Comparison of ENCODE assay signal across 12 cellular contexts in genomic region chrX:130125090-130125489, GRCh38. TPM values are rescaled to one million over a fixed set of nuclear protein-coding genes. Genes with fewer than 3 reads are reported as not detected.
DNase-seq lines count a peak whose midpoint lies in the region; ATAC-seq and TF ChIP-seq lines count a peak whose summit lies in the region.
"Had no signal": no experiment of that assay in that cellular context is flagged by ENCODE, and none has a peak within 500 bp of the region (broad histone marks: within the 10 kb centered on the region; RNA-seq: fewer than 3 reads in every experiment).

No MANE protein-coding gene starts in this region.

- WGBS in lung, 2 donors = 63 to 71% methylated on average over 10 of the region's 10 CpGs

- H3K4me1 ChIP-seq in lung (ENCODE audit: control insufficient read depth in 2 of 2, insufficient read depth in 2 of 2, low read length in 2 of 2) = peaks cover 0 to 1% of the 10 kb centered on the region in 2 donors

- peaks cover 0 to 3% of the 10 kb centered on the region in 2 donors for H3K36me3 ChIP-seq in lung (ENCODE audit: control insufficient read depth in 2 of 2, insufficient read depth in 2 of 2, low read length in 2 of 2)

- peak overlapping the region; percentile 4 to 83 for H3K27ac ChIP-seq in lung (ENCODE audit: low read depth in 1 of 2, low read length in 1 of 2)
- H3K27ac ChIP-seq: KMS-11, VCaP had no signal

- peaks cover 2% of the 10 kb centered on the region for H3K27me3 ChIP-seq in lung (ENCODE audit: control insufficient read depth, insufficient read depth)

- no peaks in the 10 kb centered on the region for H3K9me3 ChIP-seq in lung (ENCODE audit: control insufficient read depth in 2 of 2, insufficient read depth in 1 of 2, low read length in 1 of 2)

- no peak for TF ChIP-seq CTCF in lung (IDR thresholded peaks at IDR 0.05; ENCODE audit: control extremely low read depth, extremely low read depth)

- TF ChIP-seq POLR2A in erythroblast (IDR thresholded peaks at IDR 0.05; ENCODE audit: low read length) = no peak

- no peak overlapping the region for H3K4me3 ChIP-seq in lung

- ATAC-seq in lung (ENCODE audit: insufficient read depth, low FRiP score) (peak; percentile 21), HG02763 (IDR thresholded peaks at IDR 0.05; ENCODE audit: unreplicated experiment) (no peak)

- DNase-seq in NCI-H226 (peak; percentile 88), erythroblast (lab: John Stamatoyannopoulos, UW) (peak; percentile 27 to 40), lung (ENCODE audit: low spot score) (no peak), superior temporal gyrus (ENCODE audit: extremely low spot score) (peak; percentile 21), DMS 273 treated with DMSO at 0.1 percent for 48 hours (lab: John Stamatoyannopoulos, UW) (no peak), Kasumi-1 (lab: John Stamatoyannopoulos, UW) (no peak)
- DNase-seq in stimulated activated CD4-positive, alpha-beta T cell treated with anti-CD3 and anti-CD28 coated beads, Interleukin-4, amount 100 ng/mL, for 4 hours = no peak
- DNase-seq: NCI-H345; stimulated activated naive CD4-positive, alpha-beta T cell had no signal

RNA-seq across cellular contexts. Expression of gene ELF4, which starts 14.8 kb away (rescaled TPM):
- 10 to 100 TPM; 12.6 to 20.2 TPM for total RNA-seq in lung
- polyA plus RNA-seq in lung = 10 to 100 TPM in 1 of 2 donors, 1 to 10 TPM in 1; 5.9 to 24.5 TPM

RNA-seq across cellular contexts. Expression of gene AIFM1, which starts 40.6 kb away (rescaled TPM):
- 10 to 100 TPM; 14.4 to 35.8 TPM for total RNA-seq in lung
- 10 to 100 TPM; 27.8 to 34.6 TPM for polyA plus RNA-seq in lung

RNA-seq across cellular contexts. Expression of gene RAB33A, which starts 46.7 kb away (rescaled TPM):
- 1 to 10 TPM in 1 of 2 donors, under 1 TPM in 1; 0.67 to 2.0 TPM for total RNA-seq in lung
- 10 to 100 TPM in 1 of 2 donors, under 1 TPM in 1; 0.37 to 10.0 TPM for polyA plus RNA-seq in lung

Comparison
In these comparisons a context has a peak if more than half of its experiments do, and no peak if none do; other contexts are left out.
1. DNase-seq: peak in NCI-H226 (single experiment), erythroblast (2 of 2) and superior temporal gyrus (single experiment); none in lung (single experiment), DMS 273 treated with DMSO at 0.1 percent for 48 hours (single experiment), stimulated activated CD4-positive, alpha-beta T cell treated with anti-CD3 and anti-CD28 coated beads, Interleukin-4, amount 100 ng/mL, for 4 hours (0 of 2) and Kasumi-1 (0 of 2).